Comparison of ENCODE assay signal across 8 cellular contexts in genomic region chr3:87227835-87228144, GRCh38. TPM values are rescaled to one million over a fixed set of nuclear protein-coding genes. Genes with fewer than 3 reads are reported as not detected.
DNase-seq lines count a peak whose midpoint lies in the region; ATAC-seq and TF ChIP-seq lines count a peak whose summit lies in the region.

No MANE protein-coding gene starts in this region.

- peak overlapping the region; percentile 91 to 94 (median 92) for H3K27ac ChIP-seq in right lobe of liver
- H3K27ac ChIP-seq in aorta (ENCODE audit: low read depth in 1 of 2, low read length in 2 of 2) = peak overlapping the region in 1 of 2 donors; percentile 42

- H3K27me3 ChIP-seq in right lobe of liver = no peaks in the 10 kb centered on the region
- no peaks in the 10 kb centered on the region for H3K27me3 ChIP-seq in aorta (ENCODE audit: control insufficient read depth in 1 of 2, insufficient read depth in 2 of 2, low read length in 1 of 2)

- ATAC-seq in GM18511 (IDR thresholded peaks at IDR 0.05; ENCODE audit: unreplicated experiment) (peak; percentile 9), HG03039 (IDR thresholded peaks at IDR 0.05; ENCODE audit: unreplicated experiment) (peak; percentile 3), right lobe of liver (peak in 1 of 4 donors; percentile 2), aorta (ENCODE audit: low FRiP score) (no peak), GM18858 (IDR thresholded peaks at IDR 0.05; ENCODE audit: unreplicated experiment) (no peak)
- ATAC-seq in activated naive CD8-positive, alpha-beta T cell treated with anti-CD3 and anti-CD28 coated beads, Interleukin-2, amount 10 ng/mL, durations not matched to agents 7 days and 5 days (ENCODE audit: low read depth) = no peak

- H3K4me1 ChIP-seq in right lobe of liver = peaks cover 0 to 14% (median 4%) of the 10 kb centered on the region in 4 donors
- peaks cover 0 to 5% of the 10 kb centered on the region in 2 donors for H3K4me1 ChIP-seq in aorta (ENCODE audit: control insufficient read depth in 1 of 2, insufficient read depth in 2 of 2, low read length in 2 of 2)

- H3K9me3 ChIP-seq in right lobe of liver (no peaks in the 10 kb centered on the region), aorta (ENCODE audit: control insufficient read depth, low read length) (no peaks in the 10 kb centered on the region)

- H3K4me3 Mint-ChIP-seq in activated naive CD8-positive, alpha-beta T cell treated with anti-CD3 and anti-CD28 coated beads, Interleukin-2, amount 10 ng/mL, durations not matched to agents 7 days and 5 days = peak overlapping the region; percentile 99

- peaks cover 15% of the 10 kb centered on the region for H3K27me3 Mint-ChIP-seq in activated naive CD8-positive, alpha-beta T cell treated with anti-CD3 and anti-CD28 coated beads, Interleukin-2, amount 10 ng/mL, durations not matched to agents 7 days and 5 days

- TF ChIP-seq POLR2A in right lobe of liver (IDR thresholded peaks at IDR 0.05) = no peak

- no peak for DNase-seq in activated naive CD8-positive, alpha-beta T cell treated with anti-CD3 and anti-CD28 coated beads, Interleukin-2, amount 10 ng/mL, durations not matched to agents 7 days and 5 days
- DNase-seq in right lobe of liver = no peak
- DNase-seq in aorta = no peak
- DNase-seq in COLO668 (lab: John Stamatoyannopoulos, UW; ENCODE audit: unreplicated experiment) = no peak
- no peak for DNase-seq in dedifferentiated amniotic fluid mesenchymal stem cell (ENCODE audit: extremely low spot score)

- H3K36me3 ChIP-seq in right lobe of liver (no peaks in the 10 kb centered on the region), aorta (ENCODE audit: control insufficient read depth in 1 of 2, insufficient read depth in 2 of 2, low read length in 1 of 2) (no peaks in the 10 kb centered on the region)

- POLR2A ChIA-PET in activated naive CD8-positive, alpha-beta T cell treated with anti-CD3 and anti-CD28 coated beads, Interleukin-2, amount 10 ng/mL, durations not matched to agents 7 days and 5 days (lab: Charles Lee) = no interaction called here

- H3K36me3 Mint-ChIP-seq in activated naive CD8-positive, alpha-beta T cell treated with anti-CD3 and anti-CD28 coated beads, Interleukin-2, amount 10 ng/mL, durations not matched to agents 7 days and 5 days = peaks cover 9% of the 10 kb centered on the region

- H3K4me1 Mint-ChIP-seq in activated naive CD8-positive, alpha-beta T cell treated with anti-CD3 and anti-CD28 coated beads, Interleukin-2, amount 10 ng/mL, durations not matched to agents 7 days and 5 days = peaks cover 17% of the 10 kb centered on the region

- peaks cover 1% of the 10 kb centered on the region for H3K9me3 Mint-ChIP-seq in activated naive CD8-positive, alpha-beta T cell treated with anti-CD3 and anti-CD28 coated beads, Interleukin-2, amount 10 ng/mL, durations not matched to agents 7 days and 5 days

- intact Hi-C loops in right lobe of liver (cut with DNase I) (no loop called here), aorta (cut with DNase I) (loop anchor here in 1 of 2 donors (5.0 kb wide), 1 partner anchor 140 kb away; no protein-coding TSS in a partner anchor)

- WGBS in right lobe of liver (ENCODE audit: insufficient coverage, low coverage, low lambda C conversion rate, missing lambda C conversion rate) = 0% methylated on average over 3 of the region's 3 CpGs
- 0 to 1% methylated on average over 3 of the region's 3 CpGs for WGBS in aorta, 2 donors

- peak overlapping the region; percentile 98 for H3K27ac Mint-ChIP-seq in activated naive CD8-positive, alpha-beta T cell treated with anti-CD3 and anti-CD28 coated beads, Interleukin-2, amount 10 ng/mL, durations not matched to agents 7 days and 5 days

- H3K4me3 ChIP-seq in right lobe of liver (peak overlapping the region; percentile 77 to 98 (median 90)), aorta (ENCODE audit: low read length in 2 of 2) (peak overlapping the region; percentile 62 to 73)

- TF ChIP-seq CTCF in right lobe of liver (IDR thresholded peaks at IDR 0.05) = no peak

RNA-seq across cellular contexts. Expression of gene CHMP2B, which starts 0.7 kb away (rescaled TPM):
- 10 to 100 TPM; 22.9 to 23.7 TPM for total RNA-seq in activated naive CD8-positive, alpha-beta T cell treated with anti-CD3 and anti-CD28 coated beads, Interleukin-2, amount 10 ng/mL, durations not matched to agents 7 days and 5 days
- total RNA-seq in right lobe of liver (10 to 100 TPM; 16.9 to 34.8 (median 21.3) TPM), aorta (10 to 100 TPM; 43.7 to 51.3 TPM)
- 10 to 100 TPM; 29.7 to 48.2 TPM for polyA plus RNA-seq in aorta

RNA-seq across cellular contexts. Expression of gene POU1F1, which starts 48.6 kb away (rescaled TPM):
- total RNA-seq in activated naive CD8-positive, alpha-beta T cell treated with anti-CD3 and anti-CD28 coated beads, Interleukin-2, amount 10 ng/mL, durations not matched to agents 7 days and 5 days = not detected
- not detected for total RNA-seq in right lobe of liver
- not detected for total RNA-seq in aorta
- polyA plus RNA-seq in aorta = not detected

Comparison
In these comparisons a context has a peak if more than half of its experiments do, and no peak if none do; other contexts are left out.
1. ATAC-seq: peak in GM18511 (single experiment) and HG03039 (single experiment); none in activated naive CD8-positive, alpha-beta T cell treated with anti-CD3 and anti-CD28 coated beads, Interleukin-2, amount 10 ng/mL, durations not matched to agents 7 days and 5 days (single experiment), aorta (single experiment) and GM18858 (single experiment).